ENCODE assay signal across 8 cellular contexts in the genomic region with DNA sequence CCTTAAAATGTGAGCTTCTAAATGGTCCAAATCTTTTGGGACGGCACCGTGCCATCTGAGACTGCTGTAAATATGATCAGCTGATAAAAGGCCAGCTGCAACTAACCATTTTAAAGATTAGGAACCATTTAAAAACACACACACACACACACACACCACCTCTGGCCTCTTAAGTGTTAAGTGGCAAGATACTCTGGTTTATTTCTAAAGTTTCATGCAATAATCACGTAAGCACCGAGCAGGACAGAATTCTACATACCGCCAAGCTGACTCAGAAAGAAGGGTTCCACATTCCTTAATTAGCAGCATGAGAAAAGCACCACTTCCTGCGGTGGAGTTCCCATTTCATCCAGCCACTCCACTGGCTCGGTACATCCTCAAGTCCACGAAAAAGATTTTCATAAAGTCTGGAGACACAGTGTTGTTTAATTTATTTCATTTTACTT. TPM values are rescaled to one million over a fixed set of nuclear protein-coding genes. Genes with fewer than 3 reads are reported as not detected.
DNase-seq lines count a peak whose midpoint lies in the region; ATAC-seq, FAIRE-seq and TF ChIP-seq lines count a peak whose summit lies in the region.

No MANE protein-coding gene starts in this region.

- POLR2A ChIA-PET in K562 (lab: Yijun Ruan, JAX): interaction anchor here (0.8 to 5.3 kb wide), 5 partner anchors 9 to 323 kb away, joined by 3 to 60 read pairs (median 4); no protein-coding TSS in a partner anchor

- TF ChIP-seq EP300 in K562 (IDR thresholded peaks at IDR 0.05; ENCODE audit: low read length): peak; percentile 57

- peak; percentile 2; the same call in 2 of the 3 replicates for ATAC-seq in K562
- no peak for ATAC-seq in memory B cell (ENCODE audit: low read depth)
- no peak for ATAC-seq in GM18858 (IDR thresholded peaks at IDR 0.05; ENCODE audit: unreplicated experiment)

- no peaks in the 10 kb centered on the region for H3K9me1 ChIP-seq in K562 (ENCODE audit: control insufficient read depth, insufficient read depth, low read length)

- no peak for TF ChIP-seq POLR2A in GM12891 (IDR thresholded peaks at IDR 0.05; ENCODE audit: low read depth, low read length)
- no peak for TF ChIP-seq POLR2A in K562 (conservative IDR thresholded peaks at IDR 0.05)

- DNase-seq in A172 (ENCODE audit: low spot score): peak; percentile 98
- no peak for DNase-seq in GM12891 (ENCODE audit: insufficient read length, low spot score)
- peak in 1 of 4 experiments; percentile 66 for DNase-seq in K562 (ENCODE audit: extremely low read depth in 1 of 4, low spot score in 3 of 4)
- no peak for DNase-seq in memory B cell (ENCODE audit: low spot score in 2 of 2)
- no peak for DNase-seq in D341Med (ENCODE audit: low spot score)
- DNase-seq in GM19238 (ENCODE audit: insufficient read length, low spot score): no peak

- H3K9me3 Mint-ChIP-seq in memory B cell: no peaks in the 10 kb centered on the region

- H3K79me2 ChIP-seq in K562 (ENCODE audit: control insufficient read depth, insufficient read depth, low read length): peaks cover 29% of the 10 kb centered on the region

- peak overlapping the region; percentile 74 for H3K4me2 ChIP-seq in K562 (ENCODE audit: insufficient read depth, low read length)

- H3K9ac ChIP-seq in K562 (ENCODE audit: insufficient read depth in 1 of 2, low read depth in 2 of 2, low read length in 2 of 2): peak overlapping the region; percentile 62 to 67; a peak in 3 of 4 replicates

- intact Hi-C loops in K562 (cut with micrococcal nuclease): loop anchor here (5.0 kb wide), 1 partner anchor 126 kb away; no protein-coding TSS in a partner anchor

- H3K27me3 Mint-ChIP-seq in memory B cell: no peaks in the 10 kb centered on the region

- peak overlapping the region; percentile 68 for H3K27ac Mint-ChIP-seq in memory B cell

- BruUV-seq in K562 (replicated peaks; lab: Mats Ljungman, UMichigan): no TSS peak

- no peaks in the 10 kb centered on the region for H3K27me3 ChIP-seq in K562 (ENCODE audit: control insufficient read depth in 2 of 2, insufficient read depth in 2 of 2, low read length in 2 of 2)

- H2AFZ ChIP-seq in K562 (ENCODE audit: low read depth, low read length): peak overlapping the region; percentile 93

- no peaks in the 10 kb centered on the region for H4K20me1 ChIP-seq in K562 (replicated peaks; ENCODE audit: control insufficient read depth, insufficient read depth, low read length)

- peak overlapping the region; percentile 18 for H3K27ac ChIP-seq in KOPT-K1 (ENCODE audit: low read depth, low read length, poor library complexity, severe bottlenecking)
- peak overlapping the region; percentile 81 for H3K27ac ChIP-seq in K562 (ENCODE audit: extremely low read depth, low read depth, low read length)

- H3K4me3 ChIP-seq in K562: peak overlapping the region; percentile 15; the same call in 1 of the 2 replicates

- 5% methylated on average over 8 of the region's 8 CpGs for WGBS in K562 (ENCODE audit: insufficient coverage, low coverage, missing lambda C conversion rate)

- TF ChIP-seq RAD21 in K562 (CRISPR knock-in tag; conservative IDR thresholded peaks at IDR 0.05 in 1 of 2, IDR thresholded peaks at IDR 0.05 in 1 of 2): no peak

- H3K36me3 ChIP-seq in KOPT-K1 (ENCODE audit: insufficient read depth, low read length) (no peaks in the 10 kb centered on the region), K562 (ENCODE audit: control insufficient read depth, insufficient read depth, low read length) (no peaks in the 10 kb centered on the region)

- FAIRE-seq in GM12891 (lab: Jason Lieb, UNC) (peak; percentile 82), K562 (lab: Jason Lieb, UNC) (peak; percentile 75)

- H3K9me3 ChIP-seq in KOPT-K1 (ENCODE audit: insufficient read depth, low read length, poor library complexity, severe bottlenecking) (no peaks in the 10 kb centered on the region), K562 (replicated peaks; ENCODE audit: control insufficient read depth, insufficient read depth, low read depth, low read length) (no peaks in the 10 kb centered on the region)

- H3K36me3 Mint-ChIP-seq in memory B cell: no peaks in the 10 kb centered on the region

- H3K4me1 ChIP-seq in K562 (replicated peaks in 1 of 2; ENCODE audit: control insufficient read depth in 2 of 2, insufficient read depth in 2 of 2, low read length in 2 of 2): peaks cover 24 to 49% of the 10 kb centered on the region in 2 experiments

- H3K4me3 Mint-ChIP-seq in memory B cell: peak overlapping the region; percentile 21

- peaks cover 8% of the 10 kb centered on the region for H3K4me1 Mint-ChIP-seq in memory B cell

- no peak for TF ChIP-seq CTCF in K562 (IDR thresholded peaks at IDR 0.05 in 2 of 3, conservative IDR thresholded peaks at IDR 0.05 in 1 of 3; ENCODE audit: insufficient read depth in 2 of 3, low read depth in 1 of 3, low read length in 3 of 3)

- CTCF ChIA-PET in K562 (lab: Yijun Ruan, JAX; ENCODE audit: low intra/inter-chr PET ratio): no interaction called here

- in situ Hi-C loops in K562 (cut with MboI): no loop called here

TF ChIP-seq in GM12891, 5 proteins besides CTCF, POLR2A, EP300 and RAD21:
- TF ChIP-seq POLR2AphosphoS5 (IDR thresholded peaks at IDR 0.05; ENCODE audit: low read depth, low read length) (no peak), TAF1 (IDR thresholded peaks at IDR 0.05; ENCODE audit: low read depth, low read length) (no peak), PAX5 (IDR thresholded peaks at IDR 0.05; ENCODE audit: insufficient read depth, low read length, severe bottlenecking) (no peak), POU2F2 (IDR thresholded peaks at IDR 0.05; ENCODE audit: low read depth, low read length) (peak; percentile 79), SPI1 (IDR thresholded peaks at IDR 0.05; ENCODE audit: low read depth, low read length) (peak; percentile 82)
TF ChIP-seq in GM12891: peak in this region for 2.

TF ChIP-seq in K562, 482 proteins besides CTCF, POLR2A, EP300 and RAD21 (continues in another document):
- TF ChIP-seq MYNN (IDR thresholded peaks at IDR 0.05) (0 out of 2 replicates have a peak, but pooled peaks have one; percentile 44), MYNN (CRISPR knock-in tag; IDR thresholded peaks at IDR 0.05) (no peak), BACH1 (tag; IDR thresholded peaks at IDR 0.05) (peak; percentile 51; the same call in 1 of the 2 replicates), CBX2 (IDR thresholded peaks at IDR 0.05; ENCODE audit: insufficient read depth, low read length, poor library complexity, severe bottlenecking) (no peak), LCOR (CRISPR knock-in tag; IDR thresholded peaks at IDR 0.05) (0 out of 2 replicates have a peak, but pooled peaks have one; percentile 7), HDAC2 (IDR thresholded peaks at IDR 0.05) (peak; percentile 30; the same call in 1 of the 2 replicates), HDAC3 (IDR thresholded peaks at IDR 0.05; ENCODE audit: borderline replicate concordance, partially characterized antibody) (no peak), POLR2H (tag; IDR thresholded peaks at IDR 0.05; ENCODE audit: low read depth) (peak; percentile 54), FOXK1 (CRISPR knock-in tag; IDR thresholded peaks at IDR 0.05; ENCODE audit: borderline replicate concordance) (no peak), BRD9 (IDR thresholded peaks at IDR 0.05; ENCODE audit: low read depth, partially characterized antibody) (peak; percentile 59)

RNA-seq across cellular contexts. Expression of gene ZNF217, which starts 17.8 kb away (rescaled TPM):
- total RNA-seq in A172 (2014; rRNA removed; shearing (Covaris generic)): 33.2 and 38.3 TPM in 2 replicates
- polyA plus RNA-seq in GM12891 (2012; ENCODE audit: low read depth, missing spikeins): 19.2 TPM
- 27.8 and 53.4 TPM in 2 replicates for total RNA-seq in K562 (2011; cell fraction: chromatin; rRNA removed; ENCODE audit: low replicate concordance)
- 21.3 and 24.7 TPM in 2 replicates for total RNA-seq in K562 (2011; cell fraction: nucleolus; rRNA removed)
- 26.2 and 28.5 TPM in 2 replicates for total RNA-seq in K562 (2011; cell fraction: nucleoplasm; rRNA removed)
- 16.8 and 17.7 TPM in 2 replicates for total RNA-seq in K562 (2014; rRNA removed)
- 23.4 and 25.0 TPM in 2 replicates for total RNA-seq in K562 (2014; rRNA removed; fragmentation: Illumina TruSeq; extraction: Trizol)
- total RNA-seq in K562 (2015; rRNA removed; fragmentation: Illumina TruSeq; extraction: Trizol): 18.7 and 21.8 TPM in 2 replicates
- 39.7 and 41.8 TPM in 2 replicates for total RNA-seq in K562 (2021)
- 11.4 and 12.9 TPM in 2 replicates for polyA plus RNA-seq in K562 (2011; rRNA removed)
- polyA plus RNA-seq in K562 (2011; cell fraction: cytosol; rRNA removed): 6.8 and 8.6 TPM in 2 replicates
- 19.8 and 24.3 TPM in 2 replicates for polyA plus RNA-seq in K562 (2011; cell fraction: nucleus; rRNA removed)
- 17.7 and 21.1 TPM in 2 replicates for polyA plus RNA-seq in K562 (2012)
- 19.3 and 26.7 TPM in 2 replicates for polyA plus RNA-seq in K562 (2014; fragmentation: Illumina TruSeq; extraction: Trizol)
- 1 to 10 TPM; 3.0 to 7.1 TPM for polyA plus RNA-seq in K562 (2014; fragmentation: Nextera tagmentation; extraction: Ambion mirVana)
- 16.0 and 23.5 TPM in 2 replicates for polyA plus RNA-seq in K562 (2014; rRNA removed)
- polyA minus RNA-seq in K562 (2011; rRNA and poly(A)+ RNA removed): 36.2 and 44.6 TPM in 2 replicates
- 21.7 and 25.7 TPM in 2 replicates for polyA minus RNA-seq in K562 (2011; cell fraction: cytosol; rRNA and poly(A)+ RNA removed)
- 19.7 and 29.4 TPM in 2 replicates for polyA minus RNA-seq in K562 (2011; cell fraction: nucleus; rRNA and poly(A)+ RNA removed)
